20 cellular contexts compared by ENCODE assay signal in genomic region chr20:41437836-41438235, GRCh38.
DNase-seq lines count a peak whose midpoint lies in the region; ATAC-seq lines count a peak whose summit lies in the region.
"Had no signal": no experiment of that assay in that cellular context is flagged by ENCODE, and none has a peak within 500 bp of the region (broad histone marks: within the 10 kb centered on the region; RNA-seq: fewer than 3 reads in every experiment).

No MANE protein-coding gene starts in this region.

- POLR2A ChIA-PET in T-cell (lab: Charles Lee), result interaction anchor here in 1 of 2 donors (0.8 kb wide), 1 partner anchor 565 kb away, joined by 3 read pairs; no protein-coding TSS in a partner anchor
- POLR2A ChIA-PET in CD8-positive, alpha-beta memory T cell (lab: Charles Lee), result no interaction called here

- H3K4me3 Mint-ChIP-seq in activated naive CD4-positive, alpha-beta T cell treated with anti-CD3 and anti-CD28 coated beads, Interleukin-2, amount 50 U/mL, for 24 hours, result no peak overlapping the region
- H3K4me3 Mint-ChIP-seq in T-cell, result no peak overlapping the region
- no peak overlapping the region for H3K4me3 Mint-ChIP-seq in CD8-positive, alpha-beta memory T cell
- H3K4me3 Mint-ChIP-seq: activated CD4-positive, alpha-beta memory T cell treated with anti-CD3 and anti-CD28 coated beads for 36 hours; dendritic cell treated with granulocyte-macrophage colony-stimulating factor and Interleukin-4, amounts not matched to agents 40 ng/mL and 50 ng/mL, for 4 days; naive B cell had no signal

- no peak overlapping the region for H3K27ac ChIP-seq in CD8-positive, alpha-beta memory T cell (ENCODE audit: low read depth, low read length)
- H3K27ac ChIP-seq: foreskin keratinocyte, right atrium auricular region, testis had no signal

- CTCF ChIA-PET in T-cell (lab: Charles Lee), result no interaction called here
- CTCF ChIA-PET in CD8-positive, alpha-beta memory T cell (lab: Charles Lee), result no interaction called here

- no peaks in the 10 kb centered on the region for H3K27me3 ChIP-seq in CD8-positive, alpha-beta memory T cell (ENCODE audit: insufficient read depth, low read length, poor library complexity, severe bottlenecking)
- H3K27me3 ChIP-seq: foreskin keratinocyte, right atrium auricular region, testis had no signal

- H3K27ac Mint-ChIP-seq in activated naive CD4-positive, alpha-beta T cell treated with anti-CD3 and anti-CD28 coated beads, Interleukin-2, amount 50 U/mL, for 24 hours, result peak overlapping the region; percentile 41
- peak overlapping the region; percentile 36 to 66 for H3K27ac Mint-ChIP-seq in T-cell
- H3K27ac Mint-ChIP-seq in CD8-positive, alpha-beta memory T cell, result no peak overlapping the region
- H3K27ac Mint-ChIP-seq: activated CD4-positive, alpha-beta memory T cell treated with anti-CD3 and anti-CD28 coated beads for 36 hours; dendritic cell treated with granulocyte-macrophage colony-stimulating factor and Interleukin-4, amounts not matched to agents 40 ng/mL and 50 ng/mL, for 4 days had no signal

- no peaks in the 10 kb centered on the region for H3K9me3 Mint-ChIP-seq in activated naive CD4-positive, alpha-beta T cell treated with anti-CD3 and anti-CD28 coated beads, Interleukin-2, amount 50 U/mL, for 24 hours
- no peaks in the 10 kb centered on the region for H3K9me3 Mint-ChIP-seq in T-cell
- no peaks in the 10 kb centered on the region for H3K9me3 Mint-ChIP-seq in CD8-positive, alpha-beta memory T cell
- H3K9me3 Mint-ChIP-seq: activated CD4-positive, alpha-beta memory T cell treated with anti-CD3 and anti-CD28 coated beads for 36 hours; dendritic cell treated with granulocyte-macrophage colony-stimulating factor and Interleukin-4, amounts not matched to agents 40 ng/mL and 50 ng/mL, for 4 days; naive B cell had no signal

- no peaks in the 10 kb centered on the region for H3K27me3 Mint-ChIP-seq in activated naive CD4-positive, alpha-beta T cell treated with anti-CD3 and anti-CD28 coated beads, Interleukin-2, amount 50 U/mL, for 24 hours
- H3K27me3 Mint-ChIP-seq in T-cell, result no peaks in the 10 kb centered on the region
- H3K27me3 Mint-ChIP-seq in CD8-positive, alpha-beta memory T cell, result no peaks in the 10 kb centered on the region
- H3K27me3 Mint-ChIP-seq: activated CD4-positive, alpha-beta memory T cell treated with anti-CD3 and anti-CD28 coated beads for 36 hours; dendritic cell treated with granulocyte-macrophage colony-stimulating factor and Interleukin-4, amounts not matched to agents 40 ng/mL and 50 ng/mL, for 4 days; naive B cell had no signal

- H3K4me1 ChIP-seq in CD8-positive, alpha-beta memory T cell (ENCODE audit: insufficient read depth, low read length), result peaks cover 22% of the 10 kb centered on the region
- H3K4me1 ChIP-seq: foreskin keratinocyte, right atrium auricular region, testis had no signal

- H3K4me1 Mint-ChIP-seq in activated naive CD4-positive, alpha-beta T cell treated with anti-CD3 and anti-CD28 coated beads, Interleukin-2, amount 50 U/mL, for 24 hours, result peaks cover 58% of the 10 kb centered on the region
- H3K4me1 Mint-ChIP-seq in T-cell, result peaks cover 37 to 53% (median 48%) of the 10 kb centered on the region in 3 donors
- H3K4me1 Mint-ChIP-seq in CD8-positive, alpha-beta memory T cell, result peaks cover 16 to 31% (median 27%) of the 10 kb centered on the region in 3 donors

- H3K36me3 ChIP-seq in CD8-positive, alpha-beta memory T cell (ENCODE audit: insufficient read depth, low read length), result peaks cover 13% of the 10 kb centered on the region

- DNase-seq in activated naive CD4-positive, alpha-beta T cell treated with anti-CD3 and anti-CD28 coated beads, Interleukin-2, amount 50 U/mL, for 16 hours, result no peak
- DNase-seq in T-cell (no peak), fibroblast of gingiva (ENCODE audit: low read depth) (peak; percentile 60), hippocampal formation (lab: John Stamatoyannopoulos, UW) (no peak), Kasumi-1 (lab: John Stamatoyannopoulos, UW) (no peak)
- no peak for DNase-seq in CD8-positive, alpha-beta memory T cell
- DNase-seq: activated CD4-positive, alpha-beta memory T cell treated with anti-CD3 and anti-CD28 coated beads for 36 hours; activated T-cell treated with anti-CD3 and anti-CD28 coated beads, Interleukin-2, amount 50 U/mL, for 48 hours; DMS79 treated with DMSO at 0.1 percent for 48 hours; foreskin keratinocyte; kidney glomerular epithelial cell; mesenchymal stem cell; naive B cell; NCI-H1930; NCI-H345; SHP77; testis had no signal

- ATAC-seq in T-cell (replicated peaks in 1 of 4), result peak in 2 of 4 experiments; percentile 17 to 48
- ATAC-seq: foreskin keratinocyte had no signal

- no peak overlapping the region for H3K4me3 ChIP-seq in CD8-positive, alpha-beta memory T cell (ENCODE audit: low read length)
- H3K4me3 ChIP-seq: right atrium auricular region, testis had no signal

- H3K9me3 ChIP-seq in CD8-positive, alpha-beta memory T cell (ENCODE audit: low read length), result no peaks in the 10 kb centered on the region
- H3K9me3 ChIP-seq: right atrium auricular region, testis had no signal

- H3K36me3 Mint-ChIP-seq in activated naive CD4-positive, alpha-beta T cell treated with anti-CD3 and anti-CD28 coated beads, Interleukin-2, amount 50 U/mL, for 24 hours, result peaks cover 38% of the 10 kb centered on the region
- peaks cover 79% of the 10 kb centered on the region for H3K36me3 Mint-ChIP-seq in T-cell
- H3K36me3 Mint-ChIP-seq in CD8-positive, alpha-beta memory T cell, result peaks cover 10 to 89% (median 47%) of the 10 kb centered on the region in 3 donors

Comparison
In these comparisons a context has a peak if more than half of its experiments do, and no peak if none do; other contexts are left out.
1. H3K27ac Mint-ChIP-seq: peak in activated naive CD4-positive, alpha-beta T cell treated with anti-CD3 and anti-CD28 coated beads, Interleukin-2, amount 50 U/mL, for 24 hours (single experiment) and T-cell (2 of 2); none in CD8-positive, alpha-beta memory T cell (0 of 8).